In genomic region chr17:57338257-57338919, GRCh38 we compare ENCODE assay signal across 11 cellular contexts.
DNase-seq lines count a peak whose midpoint lies in the region; ATAC-seq and TF ChIP-seq lines count a peak whose summit lies in the region.
"Had no signal": no experiment of that assay in that cellular context is flagged by ENCODE, and none has a peak within 500 bp of the region (broad histone marks: within the 10 kb centered on the region; RNA-seq: fewer than 3 reads in every experiment).

No MANE protein-coding gene starts in this region.

- H4K20me1 ChIP-seq in OCI-LY3 (ENCODE audit: insufficient read depth, low read length): peaks cover 76% of the 10 kb centered on the region

- no TSS peak for BruUV-seq in Caco-2 (replicated peaks; lab: Mats Ljungman, UMichigan)

- H3K9me3 ChIP-seq in OCI-LY3 (ENCODE audit: insufficient read depth, low read length) (no peaks in the 10 kb centered on the region), Caco-2 (no peaks in the 10 kb centered on the region)
- H3K9me3 ChIP-seq: gastrocnemius medialis had no signal

- H3K36me3 Mint-ChIP-seq in progenitor cell of endocrine pancreas (ENCODE audit: insufficient read depth): peaks cover 10% of the 10 kb centered on the region
- H3K36me3 Mint-ChIP-seq in Caco-2 (ENCODE audit: insufficient read depth, unreplicated experiment): peaks cover 48% of the 10 kb centered on the region

- H2AFZ ChIP-seq in OCI-LY3 (ENCODE audit: low read depth, low read length): no peak overlapping the region

- POLR2A ChIA-PET in Caco-2 (lab: Charles Lee): no interaction called here

- H3K27me3 ChIP-seq in OCI-LY3 (ENCODE audit: low read depth, low read length) (0 out of 2 replicates have a peak, but pooled peaks cover 2% of the 10 kb centered on the region), Caco-2 (replicated peaks; ENCODE audit: control insufficient read depth, insufficient read depth, low read length) (no peaks in the 10 kb centered on the region)
- H3K27me3 ChIP-seq: gastrocnemius medialis had no signal

- ATAC-seq in HG02943 (IDR thresholded peaks at IDR 0.05; ENCODE audit: low read depth, unreplicated experiment): peak; percentile 62
- ATAC-seq: gastrocnemius medialis had no signal

- H3K4me3 Mint-ChIP-seq in progenitor cell of endocrine pancreas (ENCODE audit: low read depth): no peak overlapping the region
- H3K4me3 Mint-ChIP-seq in Caco-2 (ENCODE audit: unreplicated experiment): no peak overlapping the region
- H3K4me3 Mint-ChIP-seq: activated naive CD4-positive, alpha-beta T cell treated with anti-CD3 and anti-CD28 coated beads, Interleukin-2, amount 50 U/mL, for 24 hours had no signal

- H3K9me3 Mint-ChIP-seq in progenitor cell of endocrine pancreas (ENCODE audit: low read depth) (no peaks in the 10 kb centered on the region), Caco-2 (ENCODE audit: unreplicated experiment) (peaks cover 9% of the 10 kb centered on the region)
- H3K9me3 Mint-ChIP-seq: activated naive CD4-positive, alpha-beta T cell treated with anti-CD3 and anti-CD28 coated beads, Interleukin-2, amount 50 U/mL, for 24 hours had no signal

- H3K4me1 Mint-ChIP-seq in progenitor cell of endocrine pancreas (ENCODE audit: low read depth): peaks cover 17% of the 10 kb centered on the region
- peaks cover 15% of the 10 kb centered on the region for H3K4me1 Mint-ChIP-seq in Caco-2 (ENCODE audit: low read depth, unreplicated experiment)

- peaks cover 17% of the 10 kb centered on the region for H3K4me1 ChIP-seq in OCI-LY3 (ENCODE audit: low read length)
- H3K4me1 ChIP-seq in Caco-2: no peaks in the 10 kb centered on the region; the same call in 1 of the 2 replicates

- CTCF ChIA-PET in Caco-2 (lab: Charles Lee): no interaction called here

- no peak overlapping the region for H3K27ac ChIP-seq in OCI-LY3 (ENCODE audit: low read length)

- intact Hi-C loops in Caco-2 (cut with micrococcal nuclease; ENCODE audit: unreplicated experiment): no loop called here

- H3K4me2 ChIP-seq in OCI-LY3 (ENCODE audit: low read length): peak overlapping the region; percentile 86

- H3K36me3 ChIP-seq in OCI-LY3 (replicated peaks; ENCODE audit: low read depth, low read length) (peaks cover 20% of the 10 kb centered on the region), Caco-2 (ENCODE audit: control insufficient read depth, insufficient read depth, low read length) (peaks cover 4% of the 10 kb centered on the region)
- H3K36me3 ChIP-seq: gastrocnemius medialis had no signal

- no peak for TF ChIP-seq CTCF in OCI-LY3 (IDR thresholded peaks at IDR 0.05; ENCODE audit: low read depth, low read length)
- no peak for TF ChIP-seq CTCF in progenitor cell of endocrine pancreas (IDR thresholded peaks at IDR 0.05; ENCODE audit: unreplicated experiment)
- TF ChIP-seq CTCF in Caco-2 (IDR thresholded peaks at IDR 0.05; ENCODE audit: insufficient read depth in 1 of 2, low read depth in 1 of 2, low read length in 1 of 2, severe bottlenecking in 1 of 2, unreplicated experiment in 1 of 2): no peak

- no peak overlapping the region for H3K9ac ChIP-seq in OCI-LY3 (ENCODE audit: low read length)

- H3K27me3 Mint-ChIP-seq in progenitor cell of endocrine pancreas (no peaks in the 10 kb centered on the region), Caco-2 (ENCODE audit: insufficient read depth, unreplicated experiment) (no peaks in the 10 kb centered on the region)
- H3K27me3 Mint-ChIP-seq: activated naive CD4-positive, alpha-beta T cell treated with anti-CD3 and anti-CD28 coated beads, Interleukin-2, amount 50 U/mL, for 24 hours had no signal

- peaks cover 22% of the 10 kb centered on the region for H3K79me2 ChIP-seq in OCI-LY3 (ENCODE audit: low read length)

- DNase-seq in NCI-H2107 treated with DMSO at 0.1 percent for 48 hours (lab: John Stamatoyannopoulos, UW; ENCODE audit: unreplicated experiment) (peak; percentile 41), NCI-H2107 (lab: John Stamatoyannopoulos, UW) (no peak), progenitor cell of endocrine pancreas (ENCODE audit: low spot score, unreplicated experiment) (no peak), RKO (ENCODE audit: low spot score) (no peak), Caco-2 (no peak), NCI-H524 treated with DMSO at 0.1 percent for 48 hours (lab: John Stamatoyannopoulos, UW) (no peak)
- DNase-seq: 8988T, gastrocnemius medialis had no signal

- H3K27ac Mint-ChIP-seq in progenitor cell of endocrine pancreas (peak overlapping the region; percentile 78), Caco-2 (ENCODE audit: unreplicated experiment) (no peak overlapping the region)
- H3K27ac Mint-ChIP-seq: activated naive CD4-positive, alpha-beta T cell treated with anti-CD3 and anti-CD28 coated beads, Interleukin-2, amount 50 U/mL, for 24 hours had no signal

- peak overlapping the region; percentile 56 for H3K4me3 ChIP-seq in OCI-LY3 (ENCODE audit: low read length)
- no peak overlapping the region for H3K4me3 ChIP-seq in Caco-2 (ENCODE audit: low read depth, low read length)
- H3K4me3 ChIP-seq: gastrocnemius medialis had no signal
